In the genomic region with DNA sequence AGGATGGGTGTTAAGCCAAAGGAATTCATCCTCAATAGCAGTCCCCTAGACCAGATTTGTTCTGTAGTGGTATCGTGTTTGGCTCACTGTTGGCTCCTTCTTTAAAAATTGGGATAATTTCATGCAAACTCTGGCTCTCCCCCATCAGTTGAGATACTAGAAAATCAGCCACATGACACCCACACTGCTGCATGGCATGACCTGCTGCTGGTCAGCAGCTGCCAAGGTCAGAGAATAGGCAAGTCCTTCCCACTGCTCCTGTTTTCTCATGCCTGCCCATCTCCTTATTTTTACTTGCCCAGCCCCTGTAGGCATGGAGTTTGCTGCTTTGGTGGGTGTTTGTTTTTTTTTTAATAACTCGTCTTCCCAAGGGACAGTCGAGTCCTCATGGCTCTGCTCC, we compare ENCODE assay signal across 9 cellular contexts. TPM values are rescaled to one million over a fixed set of nuclear protein-coding genes. Genes with fewer than 3 reads are reported as not detected.
DNase-seq lines count a peak whose midpoint lies in the region; ATAC-seq and TF ChIP-seq lines count a peak whose summit lies in the region.
"Had no signal": no experiment of that assay in that cellular context is flagged by ENCODE, and none has a peak within 500 bp of the region (broad histone marks: within the 10 kb centered on the region; RNA-seq: fewer than 3 reads in every experiment).

No MANE protein-coding gene starts in this region.

- DNase-seq in MM.1S = no peak
- DNase-seq in colonic mucosa = no peak
- no peak for DNase-seq in naive thymus-derived CD4-positive, alpha-beta T cell
- no peak for DNase-seq in hypothalamus (lab: John Stamatoyannopoulos, UW)
- no peak for DNase-seq in NCI-H748 treated with DMSO at 0.1 percent for 48 hours (lab: John Stamatoyannopoulos, UW)
- DNase-seq in NCI-H748 (lab: John Stamatoyannopoulos, UW; ENCODE audit: unreplicated experiment) = no peak
- DNase-seq: NCI-H187 had no signal

- H3K27me3 Mint-ChIP-seq in naive thymus-derived CD4-positive, alpha-beta T cell = no peaks in the 10 kb centered on the region

- H3K4me1 ChIP-seq in BLaER1 (peaks cover 45% of the 10 kb centered on the region), MM.1S (ENCODE audit: low read length) (peaks cover 16% of the 10 kb centered on the region), colonic mucosa (peaks cover 12% of the 10 kb centered on the region)
- peaks cover 30 to 36% of the 10 kb centered on the region in 2 donors for H3K4me1 ChIP-seq in naive thymus-derived CD4-positive, alpha-beta T cell (ENCODE audit: control insufficient read depth in 2 of 2, insufficient read depth in 2 of 2, low read length in 2 of 2)

- peak overlapping the region; percentile 57 for H2AFZ ChIP-seq in MM.1S (ENCODE audit: low read length)

- H3F3A ChIP-seq in MM.1S (ENCODE audit: insufficient read depth, low read length) = no peaks in the 10 kb centered on the region

- no peaks in the 10 kb centered on the region for H3K9me2 ChIP-seq in MM.1S (replicated peaks; ENCODE audit: insufficient read depth, low read length)

- peaks cover 13 to 36% (median 30%) of the 10 kb centered on the region in 5 donors for H3K36me3 Mint-ChIP-seq in naive thymus-derived CD4-positive, alpha-beta T cell

- TF ChIP-seq CTCF in MM.1S (IDR thresholded peaks at IDR 0.05; ENCODE audit: low read length) = no peak
- TF ChIP-seq CTCF in colonic mucosa (IDR thresholded peaks at IDR 0.05) = no peak

- peak overlapping the region; percentile 89 for H3K27ac ChIP-seq in BLaER1
- H3K27ac ChIP-seq in MM.1S (ENCODE audit: low read length) = peak overlapping the region; percentile 50; the same call in 1 of the 2 replicates
- H3K27ac ChIP-seq in colonic mucosa = peak overlapping the region; percentile 71
- H3K27ac ChIP-seq in naive thymus-derived CD4-positive, alpha-beta T cell (ENCODE audit: low read depth, low read length) = peak overlapping the region; percentile 94

- H3K9me3 ChIP-seq in BLaER1 (no peaks in the 10 kb centered on the region), MM.1S (replicated peaks; ENCODE audit: insufficient read depth, low read length) (no peaks in the 10 kb centered on the region), colonic mucosa (no peaks in the 10 kb centered on the region)
- no peaks in the 10 kb centered on the region for H3K9me3 ChIP-seq in naive thymus-derived CD4-positive, alpha-beta T cell (ENCODE audit: control insufficient read depth in 2 of 3, low read length in 3 of 3)

- peaks cover 70% of the 10 kb centered on the region for H3K36me3 ChIP-seq in BLaER1
- peaks cover 7% of the 10 kb centered on the region; the same call in 1 of the 2 replicates for H3K36me3 ChIP-seq in MM.1S (replicated peaks; ENCODE audit: insufficient read depth, low read length)
- H3K36me3 ChIP-seq in colonic mucosa = peaks cover 14% of the 10 kb centered on the region
- peaks cover 20 to 30% (median 22%) of the 10 kb centered on the region in 3 experiments for H3K36me3 ChIP-seq in naive thymus-derived CD4-positive, alpha-beta T cell (ENCODE audit: control insufficient read depth in 2 of 3, insufficient read depth in 3 of 3, low read length in 3 of 3)

- peaks cover 33% of the 10 kb centered on the region for H4K20me1 ChIP-seq in BLaER1
- no peaks in the 10 kb centered on the region for H4K20me1 ChIP-seq in MM.1S (ENCODE audit: insufficient read depth, low read length)

- peak overlapping the region; percentile 97 to 100 (median 99) for H3K27ac Mint-ChIP-seq in naive thymus-derived CD4-positive, alpha-beta T cell

- H3K79me2 ChIP-seq in MM.1S (ENCODE audit: low read length) = peaks cover 51% of the 10 kb centered on the region

- POLR2A ChIA-PET in naive thymus-derived CD4-positive, alpha-beta T cell (lab: Charles Lee) = interaction anchor here (0.7 to 2.7 kb wide), 11 partner anchors 9 to 231 kb away, joined by 3 to 16 read pairs (median 5); a partner anchor contains a TSS

- intact Hi-C loops in colonic mucosa (cut with DNase I) = no loop called here
- intact Hi-C loops in naive thymus-derived CD4-positive, alpha-beta T cell (cut with micrococcal nuclease) = loop anchor here (5.0 kb wide), 2 partner anchors 331 to 456 kb away; a partner anchor contains a TSS

- peaks cover 40 to 55% (median 51%) of the 10 kb centered on the region in 7 donors for H3K4me1 Mint-ChIP-seq in naive thymus-derived CD4-positive, alpha-beta T cell

- H3K9ac ChIP-seq in BLaER1 = peak overlapping the region; percentile 88
- peak overlapping the region; percentile 87 for H3K9ac ChIP-seq in MM.1S (ENCODE audit: low read length)
- peak overlapping the region in 1 of 2 donors; percentile 95 for H3K9ac ChIP-seq in colonic mucosa (ENCODE audit: low read depth in 2 of 2, low read length in 2 of 2)

- CTCF ChIA-PET in naive thymus-derived CD4-positive, alpha-beta T cell (lab: Charles Lee) = interaction anchor here (0.7 to 0.8 kb wide), 3 partner anchors 14 to 232 kb away, joined by 3 read pairs; no protein-coding TSS in a partner anchor

- H3K4me3 Mint-ChIP-seq in naive thymus-derived CD4-positive, alpha-beta T cell = peak overlapping the region; percentile 94 to 100 (median 99)

- H3K27me3 ChIP-seq in BLaER1 (no peaks in the 10 kb centered on the region), MM.1S (replicated peaks; ENCODE audit: insufficient read depth, low read length) (no peaks in the 10 kb centered on the region), colonic mucosa (no peaks in the 10 kb centered on the region)
- no peaks in the 10 kb centered on the region for H3K27me3 ChIP-seq in naive thymus-derived CD4-positive, alpha-beta T cell (ENCODE audit: control insufficient read depth in 2 of 2, insufficient read depth in 2 of 2, low read length in 2 of 2)

- no peak for ATAC-seq in naive thymus-derived CD4-positive, alpha-beta T cell
- ATAC-seq in HG03039 (IDR thresholded peaks at IDR 0.05; ENCODE audit: unreplicated experiment) = no peak

- H3K4me3 ChIP-seq in BLaER1 = peak overlapping the region; percentile 78
- peak overlapping the region; percentile 85 for H3K4me3 ChIP-seq in MM.1S (ENCODE audit: low read length)
- H3K4me3 ChIP-seq in colonic mucosa = peak overlapping the region; percentile 72
- peak overlapping the region; percentile 85 for H3K4me3 ChIP-seq in naive thymus-derived CD4-positive, alpha-beta T cell (ENCODE audit: low read length)

- peak overlapping the region; percentile 91 for H3K4me2 ChIP-seq in BLaER1
- peak overlapping the region; percentile 77 for H3K4me2 ChIP-seq in MM.1S (ENCODE audit: low read depth, low read length)

- peaks cover 0 to 5% (median 0%) of the 10 kb centered on the region in 11 donors for H3K9me3 Mint-ChIP-seq in naive thymus-derived CD4-positive, alpha-beta T cell

RNA-seq across cellular contexts. Expression of a gene that starts 1.0 kb away (rescaled TPM):
- 100 to 1,000 TPM in 1 of 2 donors, 10 to 100 TPM in 1; 90.4 to 127 TPM for total RNA-seq in colonic mucosa
- total RNA-seq in naive thymus-derived CD4-positive, alpha-beta T cell = 100 to 1,000 TPM; 165 to 255 (median 212) TPM
- polyA plus RNA-seq in naive thymus-derived CD4-positive, alpha-beta T cell = 100 to 1,000 TPM in 1 of 2 donors, 10 to 100 TPM in 1; 86.6 to 137 TPM

RNA-seq across cellular contexts. Expression of a gene that starts 18.7 kb away (rescaled TPM):
- total RNA-seq in colonic mucosa = under 1 TPM; 0.44 to 0.80 TPM
- total RNA-seq in naive thymus-derived CD4-positive, alpha-beta T cell = 10 to 100 TPM in 1 of 5 experiments, 1 to 10 TPM in 2, under 1 TPM in 2; 0.79 to 30.4 (median 1.2) TPM
- polyA plus RNA-seq in naive thymus-derived CD4-positive, alpha-beta T cell = under 1 TPM; 0.37 to 0.85 TPM

RNA-seq across cellular contexts. Expression of a gene that starts 29.2 kb away (rescaled TPM):
- total RNA-seq in colonic mucosa = 10 to 100 TPM in 1 of 2 donors, 1 to 10 TPM in 1; 9.1 to 40.2 TPM
- 10 to 100 TPM in 1 of 5 experiments, under 1 TPM in 4; 0.16 to 50.2 (median 0.66) TPM for total RNA-seq in naive thymus-derived CD4-positive, alpha-beta T cell
- polyA plus RNA-seq in naive thymus-derived CD4-positive, alpha-beta T cell = not detected

RNA-seq across cellular contexts. Expression of a gene that starts 40.3 kb away (rescaled TPM):
- 10 to 100 TPM; 56.0 to 75.5 TPM for total RNA-seq in colonic mucosa
- 10 to 100 TPM; 62.1 to 85.3 (median 71.6) TPM for total RNA-seq in naive thymus-derived CD4-positive, alpha-beta T cell
- 100 to 1,000 TPM in 1 of 2 donors, 10 to 100 TPM in 1; 85.5 to 115 TPM for polyA plus RNA-seq in naive thymus-derived CD4-positive, alpha-beta T cell

RNA-seq across cellular contexts. Expression of a gene that starts 40.6 kb away (rescaled TPM):
- total RNA-seq in colonic mucosa = 10 to 100 TPM; 61.9 to 81.1 TPM
- total RNA-seq in naive thymus-derived CD4-positive, alpha-beta T cell = 10 to 100 TPM; 33.7 to 69.0 (median 40.4) TPM
- 10 to 100 TPM; 23.6 to 38.0 TPM for polyA plus RNA-seq in naive thymus-derived CD4-positive, alpha-beta T cell
